ENCODE assay signal across 8 cellular contexts in genomic region chr19:55406869-55407624, GRCh38. TPM values are rescaled to one million over a fixed set of nuclear protein-coding genes. Genes with fewer than 3 reads are reported as not detected.
DNase-seq lines count a peak whose midpoint lies in the region; ATAC-seq, FAIRE-seq and TF ChIP-seq lines count a peak whose summit lies in the region.

No MANE protein-coding gene starts in this region.

- no peak for DNase-seq in activated T-helper 2 cell treated with anti-CD3 and anti-CD28 coated beads, Interferon-gamma antibody, Interleukin-2, Interleukin-4, amounts not matched to agents 10 μg/mL and 5 μg/mL and 100 μg/mL, durations not matched to agents 14 hours and 24 hours and 36 hours (ENCODE audit: low spot score)
- peak in 1 of 2 donors; percentile 70 for DNase-seq in foreskin fibroblast
- DNase-seq in pancreas = peak in 3 of 6 donors; percentile 24 to 73 (median 29)
- no peak for DNase-seq in pons (ENCODE audit: low spot score)

- intact Hi-C loops in activated T-helper 2 cell treated with anti-CD3 and anti-CD28 coated beads, Interferon-gamma antibody, Interleukin-2, Interleukin-4, amounts not matched to agents 10 μg/mL and 5 μg/mL and 100 μg/mL, durations not matched to agents 14 hours and 24 hours and 36 hours (cut with micrococcal nuclease) = loop anchor here (2.0 kb wide), 1 partner anchor 22 kb away; the partner anchor contains the start of genes RPL28 and TMEM238
- intact Hi-C loops in pancreas (cut with DNase I) = loop anchor here in 1 of 3 donors (10.0 kb wide), 1 partner anchor 112 kb away; no protein-coding TSS in a partner anchor

- H3K9me3 ChIP-seq in pancreas = no peaks in the 10 kb centered on the region

- peak; percentile 11 for ATAC-seq in GM18519 (IDR thresholded peaks at IDR 0.05; ENCODE audit: low FRiP score, unreplicated experiment)
- ATAC-seq in HG03558 (IDR thresholded peaks at IDR 0.05; ENCODE audit: extremely low read depth, unreplicated experiment) = peak; percentile 9
- ATAC-seq in pancreas = peak in 2 of 4 donors; percentile 2 to 14
- no peak for ATAC-seq in GM19463 (IDR thresholded peaks at IDR 0.05; ENCODE audit: unreplicated experiment)

- H3K27ac ChIP-seq in ACC112 (ENCODE audit: low read depth, low read length) = peak overlapping the region; percentile 98
- peak overlapping the region; percentile 90 to 95 (median 94) for H3K27ac ChIP-seq in pancreas

- H3K79me2 ChIP-seq in ACC112 (ENCODE audit: control insufficient read depth, insufficient read depth, low read length, unreplicated experiment) = peaks cover 46% of the 10 kb centered on the region

- WGBS in pancreas, 2 donors = 14 to 15% methylated on average over 39 to 41 of the region's 41 CpGs

- H3K4me1 ChIP-seq in ACC112 (ENCODE audit: control insufficient read depth, insufficient read depth, low read length, unreplicated experiment) (peaks cover 17% of the 10 kb centered on the region), pancreas (peaks cover 0 to 4% (median 0%) of the 10 kb centered on the region in 3 donors)

- H3K4me3 Mint-ChIP-seq in activated T-helper 2 cell treated with anti-CD3 and anti-CD28 coated beads, Interferon-gamma antibody, Interleukin-2, Interleukin-4, amounts not matched to agents 10 μg/mL and 5 μg/mL and 100 μg/mL, durations not matched to agents 14 hours and 24 hours and 36 hours (ENCODE audit: low read depth) = peak overlapping the region; percentile 91

- H3K9me3 Mint-ChIP-seq in activated T-helper 2 cell treated with anti-CD3 and anti-CD28 coated beads, Interferon-gamma antibody, Interleukin-2, Interleukin-4, amounts not matched to agents 10 μg/mL and 5 μg/mL and 100 μg/mL, durations not matched to agents 14 hours and 24 hours and 36 hours = peaks cover 16% of the 10 kb centered on the region

- no peak for FAIRE-seq in pancreas (lab: Jason Lieb, UNC)

- H3K4me3 ChIP-seq in ACC112 (ENCODE audit: low read depth, low read length) (peak overlapping the region; percentile 84), foreskin fibroblast (ENCODE audit: low read depth in 1 of 2, low read length in 2 of 2) (peak overlapping the region; percentile 72 to 76), pancreas (peak overlapping the region; percentile 64 to 96 (median 74))

- H3K27ac Mint-ChIP-seq in activated T-helper 2 cell treated with anti-CD3 and anti-CD28 coated beads, Interferon-gamma antibody, Interleukin-2, Interleukin-4, amounts not matched to agents 10 μg/mL and 5 μg/mL and 100 μg/mL, durations not matched to agents 14 hours and 24 hours and 36 hours = peak overlapping the region; percentile 81

- H2AFZ ChIP-seq in ACC112 (ENCODE audit: low read length, unreplicated experiment) = no peak overlapping the region

- TF ChIP-seq CTCF in foreskin fibroblast (IDR thresholded peaks at IDR 0.05; ENCODE audit: low read depth, low read length) = no peak
- no peak for TF ChIP-seq CTCF in pancreas (IDR thresholded peaks at IDR 0.05)

- peaks cover 4% of the 10 kb centered on the region for H3K27me3 Mint-ChIP-seq in activated T-helper 2 cell treated with anti-CD3 and anti-CD28 coated beads, Interferon-gamma antibody, Interleukin-2, Interleukin-4, amounts not matched to agents 10 μg/mL and 5 μg/mL and 100 μg/mL, durations not matched to agents 14 hours and 24 hours and 36 hours (ENCODE audit: low read depth)

- H3K27me3 ChIP-seq in ACC112 (ENCODE audit: insufficient read depth, low read length) (no peaks in the 10 kb centered on the region), pancreas (no peaks in the 10 kb centered on the region)

- H3K36me3 ChIP-seq in ACC112 (ENCODE audit: insufficient read depth, low read length) = peaks cover 8% of the 10 kb centered on the region; the same call in 1 of the 2 replicates
- peaks cover 0 to 7% (median 0%) of the 10 kb centered on the region in 3 donors for H3K36me3 ChIP-seq in pancreas

- H3K4me1 Mint-ChIP-seq in activated T-helper 2 cell treated with anti-CD3 and anti-CD28 coated beads, Interferon-gamma antibody, Interleukin-2, Interleukin-4, amounts not matched to agents 10 μg/mL and 5 μg/mL and 100 μg/mL, durations not matched to agents 14 hours and 24 hours and 36 hours (ENCODE audit: low read depth) = peaks cover 23% of the 10 kb centered on the region

- peaks cover 60% of the 10 kb centered on the region for H3K36me3 Mint-ChIP-seq in activated T-helper 2 cell treated with anti-CD3 and anti-CD28 coated beads, Interferon-gamma antibody, Interleukin-2, Interleukin-4, amounts not matched to agents 10 μg/mL and 5 μg/mL and 100 μg/mL, durations not matched to agents 14 hours and 24 hours and 36 hours (ENCODE audit: low read depth)

RNA-seq across cellular contexts. Expression of gene UBE2S, which starts 0.5 kb away (rescaled TPM):
- 210 and 220 TPM in 2 replicates for total RNA-seq in activated T-helper 2 cell treated with anti-CD3 and anti-CD28 coated beads, Interferon-gamma antibody, Interleukin-2, Interleukin-4, amounts not matched to agents 10 μg/mL and 5 μg/mL and 100 μg/mL, durations not matched to agents 14 hours and 24 hours and 36 hours
- total RNA-seq in pancreas = 1 to 10 TPM; 2.0 to 7.3 (median 5.1) TPM
- polyA plus RNA-seq in pancreas = 1 to 10 TPM; 3.6 to 5.0 TPM

RNA-seq across cellular contexts. Expression of gene RPL28, which starts 21.3 kb away (rescaled TPM):
- 2,206 and 2,207 TPM in 2 replicates for total RNA-seq in activated T-helper 2 cell treated with anti-CD3 and anti-CD28 coated beads, Interferon-gamma antibody, Interleukin-2, Interleukin-4, amounts not matched to agents 10 μg/mL and 5 μg/mL and 100 μg/mL, durations not matched to agents 14 hours and 24 hours and 36 hours
- 1,000 to 10,000 TPM in 1 of 6 donors, 100 to 1,000 TPM in 5; 420 to 1,198 (median 819) TPM for total RNA-seq in pancreas
- polyA plus RNA-seq in pancreas = 1,000 to 10,000 TPM in 1 of 2 donors, 100 to 1,000 TPM in 1; 738 to 1,109 TPM

RNA-seq across cellular contexts. Expression of gene TMEM238, which starts 23.0 kb away (rescaled TPM):
- total RNA-seq in activated T-helper 2 cell treated with anti-CD3 and anti-CD28 coated beads, Interferon-gamma antibody, Interleukin-2, Interleukin-4, amounts not matched to agents 10 μg/mL and 5 μg/mL and 100 μg/mL, durations not matched to agents 14 hours and 24 hours and 36 hours = 7.9 and 10.5 TPM in 2 replicates
- 10 to 100 TPM; 14.7 to 32.7 (median 21.3) TPM for total RNA-seq in pancreas
- polyA plus RNA-seq in pancreas = under 1 TPM; 0.42 TPM

RNA-seq across cellular contexts. Expression of gene TMEM190, which starts 30.4 kb away (rescaled TPM):
- not detected in 2 replicates for total RNA-seq in activated T-helper 2 cell treated with anti-CD3 and anti-CD28 coated beads, Interferon-gamma antibody, Interleukin-2, Interleukin-4, amounts not matched to agents 10 μg/mL and 5 μg/mL and 100 μg/mL, durations not matched to agents 14 hours and 24 hours and 36 hours
- not detected for total RNA-seq in pancreas
- polyA plus RNA-seq in pancreas = under 1 TPM in 1 of 2 donors, not detected in 1; 0.45 TPM

RNA-seq across cellular contexts. Expression of gene SHISA7, which starts 36.1 kb away (rescaled TPM):
- total RNA-seq in activated T-helper 2 cell treated with anti-CD3 and anti-CD28 coated beads, Interferon-gamma antibody, Interleukin-2, Interleukin-4, amounts not matched to agents 10 μg/mL and 5 μg/mL and 100 μg/mL, durations not matched to agents 14 hours and 24 hours and 36 hours = not detected in 2 replicates
- total RNA-seq in pancreas = under 1 TPM in 3 of 6 donors, not detected in 3; 0.05 to 0.16 (median 0.06) TPM
- polyA plus RNA-seq in pancreas = under 1 TPM; 0.04 to 0.33 TPM

Comparison
In these comparisons a context has a peak if more than half of its experiments do, and no peak if none do; other contexts are left out.
1. RNA of gene UBE2S, which starts 0.5 kb away (total RNA-seq): 210 to 220 TPM in activated T-helper 2 cell treated with anti-CD3 and anti-CD28 coated beads, Interferon-gamma antibody, Interleukin-2, Interleukin-4, amounts not matched to agents 10 μg/mL and 5 μg/mL and 100 μg/mL, durations not matched to agents 14 hours and 24 hours and 36 hours; 2.0 to 7.3 TPM in pancreas; every median in the first group is over 10 times any median in the second.
2. Peak in every context shown above with its lines, with median percentiles within 50 percentile points of each other: H3K4me3 ChIP-seq.